20 cellular contexts compared by ENCODE assay signal in genomic region chr9:126309427-126310179, GRCh38. TPM values are rescaled to one million over a fixed set of nuclear protein-coding genes. Genes with fewer than 3 reads are reported as not detected.
A peak's percentile ranks its signal among the peaks of the same experiment; 100 is the strongest.
DNase-seq lines count a peak whose midpoint lies in the region; ATAC-seq, FAIRE-seq and TF ChIP-seq lines count a peak whose summit lies in the region.
"Had no signal": no experiment of that assay in that cellular context is flagged by ENCODE, and none has a peak within 500 bp of the region (broad histone marks: within the 10 kb centered on the region; RNA-seq: fewer than 3 reads in every experiment).

No MANE protein-coding gene starts in this region.

- H3K36me3 ChIP-seq in HepG2 (replicated peaks in 1 of 2; ENCODE audit: control insufficient read depth in 1 of 2, insufficient read depth in 2 of 2, low read length in 2 of 2): no peaks in the 10 kb centered on the region
- H3K36me3 ChIP-seq: BE2C had no signal

- no peak for TF ChIP-seq EP300 in HepG2 (IDR thresholded peaks at IDR 0.05; ENCODE audit: low read depth in 2 of 2, low read length in 2 of 2)
- TF ChIP-seq EP300 in HepG2 (CRISPR knock-in tag; IDR thresholded peaks at IDR 0.05; ENCODE audit: borderline replicate concordance): no peak

- TF ChIP-seq POLR2A in HepG2 (IDR thresholded peaks at IDR 0.05; ENCODE audit: insufficient read depth in 1 of 2, low read depth in 2 of 2, low read length in 2 of 2) (no peak), GM12891 (IDR thresholded peaks at IDR 0.05; ENCODE audit: low read depth, low read length) (no peak)

- H3K4me1 ChIP-seq in HepG2 (ENCODE audit: insufficient read depth, low read length): peaks cover 88% of the 10 kb centered on the region
- H3K4me1 ChIP-seq: BE2C had no signal

- intact Hi-C loops in activated B cell treated with CpG ODN at 0.5 μM for 24 hours (cut with micrococcal nuclease) (no loop called here), HepG2 (cut with micrococcal nuclease; ENCODE audit: unreplicated experiment) (no loop called here)

- H3K9me3 ChIP-seq in HepG2 (ENCODE audit: low read length): no peaks in the 10 kb centered on the region
- H3K9me3 ChIP-seq: BE2C had no signal

- 53% methylated on average over 7 of the region's 8 CpGs for WGBS in HepG2 (ENCODE audit: low lambda C conversion rate)

- no peak overlapping the region for H3K27ac Mint-ChIP-seq in activated B cell treated with CpG ODN at 0.5 μM for 24 hours
- H3K27ac Mint-ChIP-seq in stimulated activated naive B cell treated with anti-CD40 and anti-IgM and Interleukin-4, amounts not matched to agents 10 μg/mL and 1 μg/mL and 100 μg/mL, for 72 hours: no peak overlapping the region

- H3K27me3 Mint-ChIP-seq in activated B cell treated with CpG ODN at 0.5 μM for 24 hours: peaks cover 8% of the 10 kb centered on the region
- H3K27me3 Mint-ChIP-seq in stimulated activated naive B cell treated with anti-CD40 and anti-IgM and Interleukin-4, amounts not matched to agents 10 μg/mL and 1 μg/mL and 100 μg/mL, for 72 hours: peaks cover 3 to 8% of the 10 kb centered on the region in 2 donors

- no peak overlapping the region for H3K4me3 ChIP-seq in HepG2 (replicated peaks in 1 of 3; ENCODE audit: insufficient read depth in 1 of 3, low read depth in 2 of 3, low read length in 3 of 3)

- H3K9ac ChIP-seq in HepG2 (ENCODE audit: insufficient read depth, low read depth, low read length): no peak overlapping the region

- no peak for TF ChIP-seq CTCF in activated B cell treated with CpG ODN at 0.5 μM for 24 hours (IDR thresholded peaks at IDR 0.05)
- no peak for TF ChIP-seq CTCF in HepG2 (CRISPR knock-in tag; IDR thresholded peaks at IDR 0.05)

- no peaks in the 10 kb centered on the region for H3K79me2 ChIP-seq in HepG2 (ENCODE audit: insufficient read depth, low read length)

- no peaks in the 10 kb centered on the region; a peak in 1 of 5 replicates for H3K27me3 ChIP-seq in HepG2 (ENCODE audit: control insufficient read depth in 1 of 2, insufficient read depth in 2 of 2, low read length in 2 of 2)
- H3K27me3 ChIP-seq: BE2C had no signal

- DNase-seq in NCI-H1436 (lab: John Stamatoyannopoulos, UW) (peak; percentile 6), NCI-H1436 treated with DMSO at 0.1 percent for 48 hours (lab: John Stamatoyannopoulos, UW) (no peak), activated B cell treated with CpG ODN at 0.5 μM for 24 hours (no peak), HepG2 (ENCODE audit: low spot score) (no peak), GM12891 (ENCODE audit: insufficient read length, low spot score) (no peak), kidney tubule cell (ENCODE audit: low spot score) (no peak)
- no peak for DNase-seq in stimulated activated naive B cell treated with anti-CD40 and anti-IgM and Interleukin-4, amounts not matched to agents 10 μg/mL and 1 μg/mL and 100 μg/mL, for 72 hours
- DNase-seq: BE2C; CD8-positive, alpha-beta memory T cell; DMS79; HCEC 1CT; KBM-7; NCI-H146; NCI-H2107; NCI-H446; NK-92 treated with Interleukin-12 subunit alpha and Interleukin-12 subunit beta, amount 100 ng/mL, for 24 hours had no signal

- in situ Hi-C loops in HepG2 (cut with HindIII; ENCODE audit: extremely low pct_ligation_motif_present, low pct_unique_long_range_greater_than_20kb): no loop called here

- peaks cover 12% of the 10 kb centered on the region for H3K4me1 Mint-ChIP-seq in activated B cell treated with CpG ODN at 0.5 μM for 24 hours
- H3K4me1 Mint-ChIP-seq in stimulated activated naive B cell treated with anti-CD40 and anti-IgM and Interleukin-4, amounts not matched to agents 10 μg/mL and 1 μg/mL and 100 μg/mL, for 72 hours: peaks cover 12 to 16% of the 10 kb centered on the region in 2 donors
- H3K4me1 Mint-ChIP-seq: CD8-positive, alpha-beta memory T cell had no signal

- no peak for TF ChIP-seq RAD21 in HepG2 (CRISPR knock-in tag; IDR thresholded peaks at IDR 0.05)

- POLR2A ChIA-PET in activated B cell treated with CpG ODN at 0.5 μM for 24 hours (lab: Charles Lee) (interaction anchor here (0.8 kb wide), 1 partner anchor 10 kb away, joined by 3 read pairs; no protein-coding TSS in a partner anchor), HepG2 (lab: Yijun Ruan, JAX) (no interaction called here)

- no peaks in the 10 kb centered on the region for H3K9me3 Mint-ChIP-seq in activated B cell treated with CpG ODN at 0.5 μM for 24 hours
- no peaks in the 10 kb centered on the region for H3K9me3 Mint-ChIP-seq in stimulated activated naive B cell treated with anti-CD40 and anti-IgM and Interleukin-4, amounts not matched to agents 10 μg/mL and 1 μg/mL and 100 μg/mL, for 72 hours
- H3K9me3 Mint-ChIP-seq: CD8-positive, alpha-beta memory T cell had no signal

- no peak overlapping the region; the same call in 1 of the 2 replicates for H3K4me2 ChIP-seq in HepG2 (ENCODE audit: low read depth, low read length)

- no peaks in the 10 kb centered on the region for H3K36me3 Mint-ChIP-seq in activated B cell treated with CpG ODN at 0.5 μM for 24 hours (ENCODE audit: low read depth)
- no peaks in the 10 kb centered on the region for H3K36me3 Mint-ChIP-seq in stimulated activated naive B cell treated with anti-CD40 and anti-IgM and Interleukin-4, amounts not matched to agents 10 μg/mL and 1 μg/mL and 100 μg/mL, for 72 hours
- H3K36me3 Mint-ChIP-seq: CD8-positive, alpha-beta memory T cell had no signal

- ATAC-seq in activated B cell treated with CpG ODN at 0.5 μM for 24 hours (ENCODE audit: low read depth): peak; percentile 45
- peak; percentile 19; the same call in 2 of the 3 replicates for ATAC-seq in HepG2
- ATAC-seq in stimulated activated naive B cell treated with anti-CD40 and anti-IgM and Interleukin-4, amounts not matched to agents 10 μg/mL and 1 μg/mL and 100 μg/mL, for 72 hours (replicated peaks): peak; percentile 71 to 78
- no peak for ATAC-seq in GM21825 (IDR thresholded peaks at IDR 0.05; ENCODE audit: unreplicated experiment)

- H3K27ac ChIP-seq in HepG2 (ENCODE audit: extremely low read length, insufficient read depth, low read length): no peak overlapping the region
- H3K27ac ChIP-seq: 22Rv1, RWPE1 had no signal

- CTCF ChIA-PET in activated B cell treated with CpG ODN at 0.5 μM for 24 hours (lab: Charles Lee): no interaction called here
- CTCF ChIA-PET in HepG2 (lab: Yijun Ruan, JAX; ENCODE audit: low intra/inter-chr PET ratio, low total read pairs): no interaction called here

- H3K4me3 Mint-ChIP-seq in activated B cell treated with CpG ODN at 0.5 μM for 24 hours: no peak overlapping the region
- H3K4me3 Mint-ChIP-seq in stimulated activated naive B cell treated with anti-CD40 and anti-IgM and Interleukin-4, amounts not matched to agents 10 μg/mL and 1 μg/mL and 100 μg/mL, for 72 hours: no peak overlapping the region
- H3K4me3 Mint-ChIP-seq: CD8-positive, alpha-beta memory T cell had no signal

- no peak overlapping the region for H2AFZ ChIP-seq in HepG2 (ENCODE audit: low read length)

- BruUV-seq in HepG2 (replicated peaks; lab: Mats Ljungman, UMichigan): no TSS peak

- H4K20me1 ChIP-seq in HepG2 (ENCODE audit: insufficient read depth, low read length): no peaks in the 10 kb centered on the region

- no peak for FAIRE-seq in HepG2 (lab: Jason Lieb, UNC)
- FAIRE-seq in GM12891 (lab: Jason Lieb, UNC): no peak
- FAIRE-seq: D721Med had no signal

TF ChIP-seq in HepG2, 621 proteins besides CTCF, POLR2A, EP300 and RAD21:
- no peak for TF ChIP-seq SALL1 (CRISPR knock-in tag; IDR thresholded peaks at IDR 0.05)

TF ChIP-seq in GM12891, 5 proteins besides CTCF, POLR2A, EP300 and RAD21:
- TF ChIP-seq SPI1 (IDR thresholded peaks at IDR 0.05; ENCODE audit: low read depth, low read length): no peak
- TF ChIP-seq POLR2AphosphoS5 (IDR thresholded peaks at IDR 0.05; ENCODE audit: low read depth, low read length): no peak
- no peak for TF ChIP-seq TAF1 (IDR thresholded peaks at IDR 0.05; ENCODE audit: low read depth, low read length)
- TF ChIP-seq POU2F2 (IDR thresholded peaks at IDR 0.05; ENCODE audit: low read depth, low read length): no peak
- no peak for TF ChIP-seq PAX5 (IDR thresholded peaks at IDR 0.05; ENCODE audit: insufficient read depth, low read length, severe bottlenecking)

RNA-seq across cellular contexts. Expression of gene MVB12B, which starts 17.0 kb away (rescaled TPM):
- total RNA-seq in activated B cell treated with CpG ODN at 0.5 μM for 24 hours (2.3 and 2.5 TPM in 2 replicates), HepG2 (2016; rRNA removed; fragmentation: Illumina TruSeq; extraction: Trizol) (26.0 and 30.1 TPM in 2 replicates)
- 52.4 and 56.2 TPM in 2 replicates for total RNA-seq in HepG2 (2016; cell fraction: cytosol; rRNA removed; fragmentation: Illumina TruSeq; extraction: Trizol; ENCODE audit: low read depth)
- total RNA-seq in HepG2 (2016; cell fraction: insoluble cytoplasmic fraction; rRNA removed; fragmentation: Illumina TruSeq; extraction: Trizol): 22.0 and 29.4 TPM in 2 replicates
- total RNA-seq in HepG2 (2016; cell fraction: membrane; rRNA removed; fragmentation: Illumina TruSeq; extraction: Trizol): 19.7 and 20.0 TPM in 2 replicates
- 43.3 and 49.2 TPM in 2 replicates for total RNA-seq in HepG2 (2016; cell fraction: nucleus; rRNA removed; fragmentation: Illumina TruSeq; extraction: Trizol)
- 10.7 and 12.1 TPM in 2 replicates for polyA plus RNA-seq in HepG2 (2011; rRNA removed)
- polyA plus RNA-seq in HepG2 (2011; cell fraction: cytosol; rRNA removed): 9.2 and 11.3 TPM in 2 replicates
- polyA plus RNA-seq in HepG2 (2011; cell fraction: nucleus; rRNA removed): 13.9 and 18.7 TPM in 2 replicates
- 10.0 and 10.4 TPM in 2 replicates for polyA plus RNA-seq in HepG2 (2012)
- polyA plus RNA-seq in HepG2 (2016; cell fraction: cytosol; fragmentation: Illumina TruSeq; extraction: Trizol; ENCODE audit: low read depth): 2.4 and 3.2 TPM in 2 replicates
- 20.2 and 24.6 TPM in 2 replicates for polyA plus RNA-seq in HepG2 (2016; cell fraction: insoluble cytoplasmic fraction; fragmentation: Illumina TruSeq; extraction: Trizol; ENCODE audit: low read depth)
- polyA plus RNA-seq in HepG2 (2016; cell fraction: membrane; fragmentation: Illumina TruSeq; extraction: Trizol; ENCODE audit: low read depth): 7.4 and 7.6 TPM in 2 replicates
- polyA plus RNA-seq in HepG2 (2016; cell fraction: nucleus; fragmentation: Illumina TruSeq; extraction: Trizol; ENCODE audit: insufficient read depth, low read depth): 22.4 and 30.0 TPM in 2 replicates
- 1.4 and 38.6 TPM in 2 replicates for polyA minus RNA-seq in HepG2 (2011; rRNA and poly(A)+ RNA removed; ENCODE audit: low replicate concordance)
- 10.4 and 11.3 TPM in 2 replicates for polyA minus RNA-seq in HepG2 (2011; cell fraction: cytosol; rRNA and poly(A)+ RNA removed)
- polyA minus RNA-seq in HepG2 (2011; cell fraction: nucleus; rRNA and poly(A)+ RNA removed): 43.9 and 48.9 TPM in 2 replicates
- not detected for polyA plus RNA-seq in GM12891 (2012; ENCODE audit: low read depth, missing spikeins)
